13 cellular contexts compared by ENCODE assay signal in the genomic region with DNA sequence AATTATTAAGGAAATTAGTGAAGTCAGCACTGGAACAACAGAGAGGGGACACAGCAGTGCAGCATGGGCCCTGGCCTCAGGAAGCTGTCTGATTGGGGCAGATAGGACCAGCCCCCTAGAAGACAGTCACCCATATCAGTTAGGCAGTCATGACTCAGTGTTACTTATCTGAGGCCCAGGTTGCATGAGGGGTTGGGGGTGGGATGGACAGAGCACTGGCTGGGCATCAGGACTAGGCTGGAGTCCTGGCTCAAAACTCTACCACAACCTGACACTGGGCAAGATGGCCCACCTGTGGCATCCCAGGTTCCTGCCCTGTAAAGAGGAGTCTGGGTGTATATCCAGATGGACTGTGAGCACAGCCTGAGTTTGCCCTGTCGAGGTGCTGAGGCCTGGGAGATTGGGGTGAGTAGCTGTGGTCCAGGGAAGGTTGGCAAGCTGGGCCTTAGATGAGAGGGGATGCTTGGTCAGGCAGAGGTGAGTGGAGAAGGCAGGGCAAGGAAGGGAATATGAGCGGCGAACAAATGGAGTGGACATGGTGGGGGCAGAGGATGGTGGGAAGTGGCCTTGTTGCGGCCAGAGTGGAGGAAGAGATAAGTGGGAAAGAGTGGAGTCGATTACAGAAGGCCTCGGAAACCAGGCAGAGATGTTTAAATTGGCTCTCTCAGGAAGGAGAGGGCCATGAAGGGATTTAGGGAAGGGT. TPM values are rescaled to one million over a fixed set of nuclear protein-coding genes. Genes with fewer than 3 reads are reported as not detected.
DNase-seq lines count a peak whose midpoint lies in the region; ATAC-seq and TF ChIP-seq lines count a peak whose summit lies in the region.
"Had no signal": no experiment of that assay in that cellular context is flagged by ENCODE, and none has a peak within 500 bp of the region (broad histone marks: within the 10 kb centered on the region; RNA-seq: fewer than 3 reads in every experiment).

No MANE protein-coding gene starts in this region.

- no peak for TF ChIP-seq EP300 in stomach (IDR thresholded peaks at IDR 0.05)

- no peak overlapping the region for H2AFZ ChIP-seq in mammary epithelial cell (ENCODE audit: low read depth, low read length)

- no peak for DNase-seq in MCF 10A (ENCODE audit: unreplicated experiment)
- no peak for DNase-seq in mammary epithelial cell
- no peak for DNase-seq in esophagus squamous epithelium (lab: John Stamatoyannopoulos, UW)
- DNase-seq in stomach, result no peak
- DNase-seq in NCI-H2196 (lab: John Stamatoyannopoulos, UW; ENCODE audit: unreplicated experiment), result no peak
- no peak for DNase-seq in stimulated activated naive CD4-positive, alpha-beta T cell treated with Interleukin-2 at 50 U/mL for 16 hours (lab: John Stamatoyannopoulos, UW)
- DNase-seq: activated T-cell treated with anti-CD3 and anti-CD28 coated beads, Interleukin-2, amount 50 U/mL, for 24 hours; AML-193; body of pancreas; NCI-H2227 treated with DMSO at 0.1 percent for 48 hours; stimulated activated naive B cell treated with anti-CD40 and anti-IgM and Interleukin-4, amounts not matched to agents 10 μg/mL and 1 μg/mL and 100 μg/mL, for 72 hours had no signal

- WGBS in mammary epithelial cell (ENCODE audit: low coverage, missing lambda C conversion rate), result 100% methylated on average over 3 of the region's 6 CpGs
- 88 to 89% methylated on average over 5 to 6 of the region's 6 CpGs for WGBS in esophagus squamous epithelium, 2 donors
- WGBS in stomach, 5 donors, result 83 to 92% (median 85%) methylated on average over 6 of the region's 6 CpGs

- H4K20me1 ChIP-seq in mammary epithelial cell (ENCODE audit: insufficient read depth, low read length), result no peaks in the 10 kb centered on the region

- in situ Hi-C loops in mammary epithelial cell (cut with MboI; ENCODE audit: low sequenced_read_pairs in 2 of 2), result no loop called here

- dilution Hi-C loops in mammary epithelial cell (cut with HindIII; ENCODE audit: low sequenced_read_pairs), result loop anchor here (10.0 kb wide), 1 partner anchor 71 kb away; no protein-coding TSS in a partner anchor

- H3K4me2 ChIP-seq in mammary epithelial cell (ENCODE audit: insufficient read depth, low read depth, low read length), result no peak overlapping the region

- no peak for ATAC-seq in HG03175 (IDR thresholded peaks at IDR 0.05; ENCODE audit: unreplicated experiment)
- ATAC-seq: body of pancreas; stimulated activated naive B cell treated with anti-CD40 and anti-IgM and Interleukin-4, amounts not matched to agents 10 μg/mL and 1 μg/mL and 100 μg/mL, for 72 hours had no signal

- POLR2A ChIA-PET in MCF 10A (lab: Yijun Ruan, JAX), result interaction anchor here (1.0 to 13.3 kb wide), 5 partner anchors 11 to 60 kb away, joined by 4 to 282 read pairs (median 48); no protein-coding TSS in a partner anchor

- H3K36me3 ChIP-seq in mammary epithelial cell (ENCODE audit: insufficient read depth, low read length) (no peaks in the 10 kb centered on the region), esophagus squamous epithelium (no peaks in the 10 kb centered on the region), stomach (no peaks in the 10 kb centered on the region)

- H3K27ac ChIP-seq in mammary epithelial cell (ENCODE audit: insufficient read depth, low read depth, low read length), result no peak overlapping the region
- peak overlapping the region; percentile 97 for H3K27ac ChIP-seq in VCaP
- H3K27ac ChIP-seq in esophagus squamous epithelium, result peak overlapping the region; percentile 63 to 100 (median 98)
- peak overlapping the region in 4 of 5 donors; percentile 65 to 95 (median 90) for H3K27ac ChIP-seq in stomach

- H3K4me1 ChIP-seq in mammary epithelial cell (ENCODE audit: insufficient read depth, low read length), result peaks cover 31% of the 10 kb centered on the region
- peaks cover 30 to 45% (median 31%) of the 10 kb centered on the region in 3 donors for H3K4me1 ChIP-seq in esophagus squamous epithelium
- H3K4me1 ChIP-seq in stomach, result peaks cover 22 to 59% (median 42%) of the 10 kb centered on the region in 4 donors

- H3K4me1 Mint-ChIP-seq in MCF 10A (ENCODE audit: insufficient read depth, unreplicated experiment), result peaks cover 21% of the 10 kb centered on the region

- intact Hi-C loops in MCF 10A (cut with micrococcal nuclease), result loop anchor here (5.0 kb wide), 1 partner anchor 47 kb away; no protein-coding TSS in a partner anchor
- intact Hi-C loops in mammary epithelial cell (cut with micrococcal nuclease), result loop anchor here (2.0 kb wide), 1 partner anchor 69 kb away; no protein-coding TSS in a partner anchor
- intact Hi-C loops in esophagus squamous epithelium (cut with DNase I), result no loop called here
- intact Hi-C loops in stomach (cut with DNase I; ENCODE audit: low total_unique reads), result no loop called here

- peaks cover 7% of the 10 kb centered on the region for H3K36me3 Mint-ChIP-seq in MCF 10A (ENCODE audit: insufficient read depth, unreplicated experiment)
- H3K36me3 Mint-ChIP-seq: stimulated activated naive B cell treated with anti-CD40 and anti-IgM and Interleukin-4, amounts not matched to agents 10 μg/mL and 1 μg/mL and 100 μg/mL, for 72 hours had no signal

- TF ChIP-seq CTCF in MCF 10A (IDR thresholded peaks at IDR 0.05; ENCODE audit: unreplicated experiment) (no peak), mammary epithelial cell (conservative IDR thresholded peaks at IDR 0.05 in 1 of 2, IDR thresholded peaks at IDR 0.05 in 1 of 2; ENCODE audit: extremely low read depth in 1 of 2, insufficient read depth in 1 of 2, low read depth in 1 of 2, low read length in 2 of 2) (no peak), VCaP (conservative IDR thresholded peaks at IDR 0.05) (no peak), esophagus squamous epithelium (IDR thresholded peaks at IDR 0.05) (no peak), stomach (IDR thresholded peaks at IDR 0.05) (no peak)

- CTCF ChIA-PET in MCF 10A (lab: Yijun Ruan, JAX), result no interaction called here
- CTCF ChIA-PET in mammary epithelial cell (lab: Charles Lee; ENCODE audit: low non-redundant PET), result no interaction called here

- H3K27ac Mint-ChIP-seq in MCF 10A (ENCODE audit: low read depth, unreplicated experiment), result peak overlapping the region; percentile 65
- H3K27ac Mint-ChIP-seq: activated T-cell treated with anti-CD3 and anti-CD28 coated beads, Interleukin-2, amount 50 U/mL, for 24 hours; stimulated activated naive B cell treated with anti-CD40 and anti-IgM and Interleukin-4, amounts not matched to agents 10 μg/mL and 1 μg/mL and 100 μg/mL, for 72 hours had no signal

- no peaks in the 10 kb centered on the region for H3K27me3 Mint-ChIP-seq in MCF 10A (ENCODE audit: insufficient read depth, unreplicated experiment)
- H3K27me3 Mint-ChIP-seq: activated T-cell treated with anti-CD3 and anti-CD28 coated beads, Interleukin-2, amount 50 U/mL, for 24 hours; stimulated activated naive B cell treated with anti-CD40 and anti-IgM and Interleukin-4, amounts not matched to agents 10 μg/mL and 1 μg/mL and 100 μg/mL, for 72 hours had no signal

- no peaks in the 10 kb centered on the region for H3K9me3 Mint-ChIP-seq in MCF 10A (ENCODE audit: unreplicated experiment)
- H3K9me3 Mint-ChIP-seq: activated T-cell treated with anti-CD3 and anti-CD28 coated beads, Interleukin-2, amount 50 U/mL, for 24 hours; stimulated activated naive B cell treated with anti-CD40 and anti-IgM and Interleukin-4, amounts not matched to agents 10 μg/mL and 1 μg/mL and 100 μg/mL, for 72 hours had no signal

- BruUV-seq in MCF 10A (replicated peaks; lab: Mats Ljungman, UMichigan), result no TSS peak
- BruUV-seq in mammary epithelial cell (replicated peaks; lab: Mats Ljungman, UMichigan), result no TSS peak

- no peak overlapping the region for H3K4me3 ChIP-seq in mammary epithelial cell (replicated peaks in 1 of 3; ENCODE audit: insufficient read depth in 1 of 3, low read depth in 2 of 3, low read length in 3 of 3)
- no peak overlapping the region for H3K4me3 ChIP-seq in esophagus squamous epithelium
- no peak overlapping the region for H3K4me3 ChIP-seq in stomach
- H3K4me3 ChIP-seq: body of pancreas had no signal

- no peaks in the 10 kb centered on the region for H3K9me3 ChIP-seq in mammary epithelial cell (replicated peaks; ENCODE audit: insufficient read depth, low read length)
- no peaks in the 10 kb centered on the region for H3K9me3 ChIP-seq in esophagus squamous epithelium
- H3K9me3 ChIP-seq in stomach, result no peaks in the 10 kb centered on the region
- H3K9me3 ChIP-seq: body of pancreas had no signal

- peaks cover 22% of the 10 kb centered on the region for H3K79me2 ChIP-seq in mammary epithelial cell (ENCODE audit: insufficient read depth, low read length)

- no peak for TF ChIP-seq POLR2A in esophagus squamous epithelium (IDR thresholded peaks at IDR 0.05)
- no peak for TF ChIP-seq POLR2A in stomach (IDR thresholded peaks at IDR 0.05)

- H3K9ac ChIP-seq in mammary epithelial cell (ENCODE audit: insufficient read depth, low read length), result no peak overlapping the region

- no peak overlapping the region for H3K4me3 Mint-ChIP-seq in MCF 10A (ENCODE audit: unreplicated experiment)
- H3K4me3 Mint-ChIP-seq: activated T-cell treated with anti-CD3 and anti-CD28 coated beads, Interleukin-2, amount 50 U/mL, for 24 hours; stimulated activated naive B cell treated with anti-CD40 and anti-IgM and Interleukin-4, amounts not matched to agents 10 μg/mL and 1 μg/mL and 100 μg/mL, for 72 hours had no signal

- H3K27me3 ChIP-seq in mammary epithelial cell (ENCODE audit: insufficient read depth, low read length), result no peaks in the 10 kb centered on the region
- H3K27me3 ChIP-seq in esophagus squamous epithelium, result no peaks in the 10 kb centered on the region
- H3K27me3 ChIP-seq in stomach, result no peaks in the 10 kb centered on the region
- H3K27me3 ChIP-seq: body of pancreas had no signal

RNA-seq across cellular contexts. Expression of a gene that starts 37.5 kb away (rescaled TPM):
- total RNA-seq in MCF 10A (2022) (126 and 134 TPM in 2 replicates), mammary epithelial cell (100 to 1,000 TPM; 115 to 133 TPM), esophagus squamous epithelium (100 to 1,000 TPM; 130 to 189 (median 142) TPM), stomach (10 to 100 TPM; 32.7 to 60.9 (median 54.5) TPM)
- polyA plus RNA-seq in mammary epithelial cell (95.9 TPM), stomach (10 to 100 TPM; 42.6 to 48.0 (median 43.7) TPM)
- polyA minus RNA-seq in mammary epithelial cell, result 256 TPM

Comparison
In these comparisons a context has a peak if more than half of its experiments do, and no peak if none do; other contexts are left out.
1. intact Hi-C loops: an anchor here in MCF 10A (5.0 kb wide) and mammary epithelial cell (2.0 kb wide); none called in esophagus squamous epithelium and stomach.